ENCODE assay signal across 1 cellular context in genomic region chr12:84767079-84767478, GRCh38.
TF ChIP-seq lines count a peak whose summit lies in the region.

No MANE protein-coding gene starts in this region.

TF ChIP-seq in SK-N-SH, 30 proteins besides CTCF, POLR2A, EP300 and RAD21 (continued from another document):
- no peak for TF ChIP-seq USF1 (IDR thresholded peaks at IDR 0.05; ENCODE audit: borderline replicate concordance, low read depth)
- TF ChIP-seq NFIC (IDR thresholded peaks at IDR 0.05; ENCODE audit: borderline replicate concordance), result no peak
